Comparison of ENCODE assay signal across 8 cellular contexts in genomic region chr14:102776761-102777710, GRCh38. TPM values are rescaled to one million over a fixed set of nuclear protein-coding genes. Genes with fewer than 3 reads are reported as not detected.
DNase-seq lines count a peak whose midpoint lies in the region; ATAC-seq and TF ChIP-seq lines count a peak whose summit lies in the region.

Gene TRAF3 (plus strand): TSS chr14:102777449. CDS start chr14:102870202, 92,753 bp downstream.

- intact Hi-C loops in left cardiac atrium (cut with DNase I): no loop called here
- intact Hi-C loops in psoas muscle (cut with DNase I): loop anchor here (2.0 to 10.0 kb wide), 2 partner anchors 138 to 142 kb away; no protein-coding TSS in a partner anchor

- H3K36me3 Mint-ChIP-seq in T-helper 1 cell treated with Interleukin-12 subunit alpha and Interleukin-12 subunit beta and Interleukin-4 antibody, amounts not matched to agents 30 μg/mL and 1 μg/mL, for 36 hours (ENCODE audit: low read depth): peaks cover 28% of the 10 kb centered on the region

- H3K4me3 ChIP-seq in BLaER1 treated with 17β-estradiol and CSF1 and Interleukin-3, amounts not matched to agents 10 nM and 100 nM: peak within 1 kb of the TSS; percentile 82 to 100 (median 99)
- H3K4me3 ChIP-seq in psoas muscle (peak within 1 kb of the TSS; percentile 84), urinary bladder (ENCODE audit: low read depth, low read length) (peak within 1 kb of the TSS; percentile 93)

- peak; percentile 72 for DNase-seq in amniotic epithelial cell (ENCODE audit: low read depth)
- DNase-seq in left cardiac atrium: peak; percentile 75
- DNase-seq in psoas muscle: peak; percentile 69 to 80

- 12 to 37% (median 28%) methylated on average over 56 to 163 of the region's 163 CpGs for WGBS in psoas muscle, 3 donors
- 13% methylated on average over 153 of the region's 163 CpGs for WGBS in urinary bladder

- TF ChIP-seq CTCF in psoas muscle (IDR thresholded peaks at IDR 0.05): no peak

- H3K9me3 ChIP-seq in BLaER1 treated with 17β-estradiol and CSF1 and Interleukin-3, amounts not matched to agents 10 nM and 100 nM (replicated peaks in 1 of 11): no peaks in the 10 kb centered on the region
- no peaks in the 10 kb centered on the region for H3K9me3 ChIP-seq in psoas muscle

- peaks cover 41% of the 10 kb centered on the region for H3K4me1 Mint-ChIP-seq in T-helper 1 cell treated with Interleukin-12 subunit alpha and Interleukin-12 subunit beta and Interleukin-4 antibody, amounts not matched to agents 30 μg/mL and 1 μg/mL, for 36 hours (ENCODE audit: low read depth)

- H3K36me3 ChIP-seq in BLaER1 treated with 17β-estradiol and CSF1 and Interleukin-3, amounts not matched to agents 10 nM and 100 nM: peaks cover 0 to 14% (median 4%) of the 10 kb centered on the region in 11 experiments; a peak in 4 of 22 replicates
- H3K36me3 ChIP-seq in psoas muscle (ENCODE audit: insufficient read depth in 1 of 2, low read depth in 1 of 2): no peaks in the 10 kb centered on the region
- no peaks in the 10 kb centered on the region for H3K36me3 ChIP-seq in urinary bladder (ENCODE audit: insufficient read depth)

- H4K20me1 ChIP-seq in BLaER1 treated with 17β-estradiol and CSF1 and Interleukin-3, amounts not matched to agents 10 nM and 100 nM: peaks cover 33 to 43% (median 37%) of the 10 kb centered on the region in 11 experiments

- peak within 1 kb of the TSS; percentile 96 to 100 (median 98) for H3K9ac ChIP-seq in BLaER1 treated with 17β-estradiol and CSF1 and Interleukin-3, amounts not matched to agents 10 nM and 100 nM

- H3K9me3 Mint-ChIP-seq in T-helper 1 cell treated with Interleukin-12 subunit alpha and Interleukin-12 subunit beta and Interleukin-4 antibody, amounts not matched to agents 30 μg/mL and 1 μg/mL, for 36 hours: no peaks in the 10 kb centered on the region

- peaks cover 3% of the 10 kb centered on the region for H3K27me3 Mint-ChIP-seq in T-helper 1 cell treated with Interleukin-12 subunit alpha and Interleukin-12 subunit beta and Interleukin-4 antibody, amounts not matched to agents 30 μg/mL and 1 μg/mL, for 36 hours (ENCODE audit: low read depth)

- ATAC-seq in GM19328 (IDR thresholded peaks at IDR 0.05; ENCODE audit: unreplicated experiment): peak; percentile 49
- peak; percentile 48 for ATAC-seq in HG03571 (IDR thresholded peaks at IDR 0.05; ENCODE audit: unreplicated experiment)
- peak; percentile 64 to 69 for ATAC-seq in left cardiac atrium
- ATAC-seq in psoas muscle: peak; percentile 36 to 78 (median 67)

- peaks cover 70 to 76% (median 74%) of the 10 kb centered on the region in 10 experiments for H3K4me1 ChIP-seq in BLaER1 treated with 17β-estradiol and CSF1 and Interleukin-3, amounts not matched to agents 10 nM and 100 nM
- H3K4me1 ChIP-seq in psoas muscle (peaks cover 12% of the 10 kb centered on the region), urinary bladder (ENCODE audit: insufficient read depth) (no peaks in the 10 kb centered on the region)

- peak within 1 kb of the TSS; percentile 80 to 95 (median 90) for H3K4me2 ChIP-seq in BLaER1 treated with 17β-estradiol and CSF1 and Interleukin-3, amounts not matched to agents 10 nM and 100 nM

- H3K27me3 ChIP-seq in BLaER1 treated with 17β-estradiol and CSF1 and Interleukin-3, amounts not matched to agents 10 nM and 100 nM: no peaks in the 10 kb centered on the region
- no peaks in the 10 kb centered on the region for H3K27me3 ChIP-seq in psoas muscle (ENCODE audit: insufficient read depth in 3 of 3, low read length in 2 of 3)

- peak within 1 kb of the TSS; percentile 89 for H3K4me3 Mint-ChIP-seq in T-helper 1 cell treated with Interleukin-12 subunit alpha and Interleukin-12 subunit beta and Interleukin-4 antibody, amounts not matched to agents 30 μg/mL and 1 μg/mL, for 36 hours

- peak within 1 kb of the TSS; percentile 94 to 99 (median 97) for H3K27ac ChIP-seq in BLaER1 treated with 17β-estradiol and CSF1 and Interleukin-3, amounts not matched to agents 10 nM and 100 nM
- peak within 1 kb of the TSS; percentile 79 for H3K27ac ChIP-seq in psoas muscle
- H3K27ac ChIP-seq in urinary bladder (ENCODE audit: low read depth): peak within 1 kb of the TSS; percentile 82

- peak within 1 kb of the TSS; percentile 92 for H3K27ac Mint-ChIP-seq in T-helper 1 cell treated with Interleukin-12 subunit alpha and Interleukin-12 subunit beta and Interleukin-4 antibody, amounts not matched to agents 30 μg/mL and 1 μg/mL, for 36 hours

RNA-seq across cellular contexts. Expression of gene TRAF3, which starts in this region (rescaled TPM):
- 10 to 100 TPM; 12.2 to 15.7 TPM for total RNA-seq in left cardiac atrium
- total RNA-seq in psoas muscle: 10 to 100 TPM in 1 of 4 donors, 1 to 10 TPM in 3; 7.9 to 16.3 (median 8.2) TPM
- 10 to 100 TPM in 1 of 3 donors, 1 to 10 TPM in 2; 3.3 to 15.9 (median 3.3) TPM for polyA plus RNA-seq in psoas muscle
- total RNA-seq in urinary bladder: 12.4 TPM
- polyA plus RNA-seq in urinary bladder: 8.8 TPM

Comparison
In these comparisons a context has a peak if more than half of its experiments do, and no peak if none do; other contexts are left out.
1. Peak in every context shown above with its lines: DNase-seq, ATAC-seq, H3K4me3 ChIP-seq and H3K27ac ChIP-seq.
2. intact Hi-C loops: an anchor here in psoas muscle (2.0 to 10.0 kb wide); none called in left cardiac atrium.